In the genomic region with DNA sequence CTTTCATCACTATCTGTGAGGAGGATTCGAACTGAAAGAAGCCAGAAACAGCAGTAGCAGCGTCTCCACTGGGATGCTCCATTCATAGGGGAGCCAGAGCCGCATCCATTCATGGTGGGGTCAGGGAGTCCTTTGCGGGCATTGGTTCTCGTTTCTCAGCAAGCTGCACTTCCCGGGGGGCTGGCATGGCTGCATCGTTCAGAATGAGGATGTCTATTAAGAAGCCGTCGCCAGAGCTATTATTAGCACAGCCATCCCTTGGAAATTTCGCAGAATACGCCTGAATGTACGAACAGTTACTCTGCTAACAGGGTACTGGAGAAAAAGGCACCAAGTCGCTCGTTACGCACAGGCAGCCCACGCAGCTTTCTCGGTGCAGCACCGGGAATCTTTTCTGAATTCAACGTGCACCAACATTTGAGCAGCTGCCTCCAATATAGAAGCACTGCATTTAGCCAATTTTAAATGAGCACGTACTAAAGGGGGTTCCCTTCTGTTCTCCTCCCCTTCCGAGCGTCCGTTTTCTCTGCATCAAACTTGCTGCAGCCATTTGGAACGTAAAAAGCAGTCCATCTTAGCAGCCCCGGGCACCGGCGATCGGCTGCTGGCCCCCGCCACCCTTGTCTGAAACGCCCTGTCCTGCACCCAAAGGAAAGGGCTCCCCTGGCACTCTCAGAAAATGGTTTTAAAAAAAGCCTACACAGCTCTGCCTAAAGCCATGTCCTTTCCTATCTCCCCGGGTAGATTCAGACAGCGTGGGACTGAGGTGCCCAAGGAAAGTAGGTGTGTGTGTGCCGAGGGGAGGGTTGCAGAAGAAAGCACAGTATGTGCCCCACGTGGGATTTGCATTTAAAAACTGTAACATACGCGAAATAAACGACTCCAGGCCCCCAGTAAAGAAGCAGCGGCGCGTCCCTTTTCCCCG, we compare ENCODE assay signal across 7 cellular contexts.
DNase-seq lines count a peak whose midpoint lies in the region; ATAC-seq and TF ChIP-seq lines count a peak whose summit lies in the region.

No MANE protein-coding gene starts in this region.

- no peaks in the 10 kb centered on the region for H3F3A ChIP-seq in GM23338 (replicated peaks; ENCODE audit: low read depth)

- H3K4me3 ChIP-seq in GM23338 (peak overlapping the region; percentile 95), gastroesophageal sphincter (peak overlapping the region; percentile 66 to 70), osteoblast (ENCODE audit: insufficient read depth, low read length) (peak overlapping the region; percentile 73)

- no peaks in the 10 kb centered on the region for H3K9me2 ChIP-seq in GM23338 (ENCODE audit: insufficient read depth)

- no peak for TF ChIP-seq POLR2A in gastroesophageal sphincter (IDR thresholded peaks at IDR 0.05)

- no peaks in the 10 kb centered on the region for H3K36me3 Mint-ChIP-seq in GM23338 (ENCODE audit: low read depth)

- TF ChIP-seq CTCF in GM23338 (conservative IDR thresholded peaks at IDR 0.05; ENCODE audit: low read depth in 2 of 2) (no peak), VCaP (conservative IDR thresholded peaks at IDR 0.05) (no peak), gastroesophageal sphincter (IDR thresholded peaks at IDR 0.05) (no peak), osteoblast (IDR thresholded peaks at IDR 0.05; ENCODE audit: extremely low read depth, low read depth, low read length) (no peak)

- H3K4me2 ChIP-seq in GM23338 (peak overlapping the region; percentile 99), osteoblast (ENCODE audit: insufficient read depth, low read length) (peak overlapping the region; percentile 95)

- H3K27me3 ChIP-seq in GM23338 (ENCODE audit: insufficient read depth): peaks cover 36% of the 10 kb centered on the region
- no peaks in the 10 kb centered on the region for H3K27me3 ChIP-seq in gastroesophageal sphincter
- no peaks in the 10 kb centered on the region for H3K27me3 ChIP-seq in osteoblast (ENCODE audit: insufficient read depth, low read length)

- ATAC-seq in GM23338: peak; percentile 61
- ATAC-seq in gastroesophageal sphincter: peak; percentile 24
- ATAC-seq in HG03432 (IDR thresholded peaks at IDR 0.05; ENCODE audit: unreplicated experiment): no peak

- 7 to 15% methylated on average over 26 to 35 of the region's 41 CpGs for WGBS in gastroesophageal sphincter (ENCODE audit: low coverage in 1 of 2), 2 donors

- H2AFZ ChIP-seq in GM23338 (peak overlapping the region; percentile 97), osteoblast (ENCODE audit: low read length) (peak overlapping the region; percentile 83)

- peaks cover 44% of the 10 kb centered on the region for H3K4me1 Mint-ChIP-seq in GM23338

- H3K4me3 Mint-ChIP-seq in GM23338: peak overlapping the region; percentile 89

- H3K79me2 ChIP-seq in GM23338 (replicated peaks; ENCODE audit: insufficient read depth) (peaks cover 41% of the 10 kb centered on the region), osteoblast (ENCODE audit: insufficient read depth, low read length) (peaks cover 55% of the 10 kb centered on the region)

- H3K4me1 ChIP-seq in GM23338 (ENCODE audit: insufficient read depth): peaks cover 27% of the 10 kb centered on the region
- peaks cover 0 to 52% (median 8%) of the 10 kb centered on the region in 3 donors for H3K4me1 ChIP-seq in gastroesophageal sphincter
- peaks cover 15% of the 10 kb centered on the region for H3K4me1 ChIP-seq in osteoblast (ENCODE audit: insufficient read depth, low read length)

- no peak overlapping the region; the same call in 1 of the 2 replicates for H3K27ac Mint-ChIP-seq in GM23338

- H3K27ac ChIP-seq in GM23338 (ENCODE audit: low read depth) (no peak overlapping the region), VCaP (peak overlapping the region; percentile 61; the same call in 1 of the 2 replicates), gastroesophageal sphincter (peak overlapping the region; percentile 4 to 83 (median 78)), osteoblast (ENCODE audit: low read depth, low read length) (peak overlapping the region; percentile 80)

- H3K36me3 ChIP-seq in GM23338 (ENCODE audit: insufficient read depth): no peaks in the 10 kb centered on the region
- H3K36me3 ChIP-seq in gastroesophageal sphincter: no peaks in the 10 kb centered on the region
- no peaks in the 10 kb centered on the region for H3K36me3 ChIP-seq in osteoblast (ENCODE audit: insufficient read depth, low read length)

- DNase-seq in GM23338 (ENCODE audit: low spot score) (peak; percentile 60), osteoblast (ENCODE audit: insufficient read length, low spot score, missing footprints) (peak; percentile 86), SHP77 (lab: John Stamatoyannopoulos, UW) (no peak), kidney tubule cell (ENCODE audit: low spot score) (no peak)

- H4K20me1 ChIP-seq in GM23338 (replicated peaks; ENCODE audit: insufficient read depth) (no peaks in the 10 kb centered on the region), osteoblast (ENCODE audit: insufficient read depth, low read length) (no peaks in the 10 kb centered on the region)

- H3K9me3 Mint-ChIP-seq in GM23338: no peaks in the 10 kb centered on the region

- H3K27me3 Mint-ChIP-seq in GM23338 (ENCODE audit: insufficient read depth, low read depth, poor library complexity): peaks cover 36% of the 10 kb centered on the region

- TF ChIP-seq EP300 in gastroesophageal sphincter (IDR thresholded peaks at IDR 0.05): no peak

- no peaks in the 10 kb centered on the region for H3K9me3 ChIP-seq in gastroesophageal sphincter
- H3K9me3 ChIP-seq in osteoblast (ENCODE audit: low read depth, low read length): no peaks in the 10 kb centered on the region

TF ChIP-seq in GM23338, 12 proteins besides CTCF, POLR2A, EP300 and RAD21:
- TF ChIP-seq ZNF331 (CRISPR knock-in tag; IDR thresholded peaks at IDR 0.05; ENCODE audit: low read depth): no peak
- TF ChIP-seq, protein P1, sequence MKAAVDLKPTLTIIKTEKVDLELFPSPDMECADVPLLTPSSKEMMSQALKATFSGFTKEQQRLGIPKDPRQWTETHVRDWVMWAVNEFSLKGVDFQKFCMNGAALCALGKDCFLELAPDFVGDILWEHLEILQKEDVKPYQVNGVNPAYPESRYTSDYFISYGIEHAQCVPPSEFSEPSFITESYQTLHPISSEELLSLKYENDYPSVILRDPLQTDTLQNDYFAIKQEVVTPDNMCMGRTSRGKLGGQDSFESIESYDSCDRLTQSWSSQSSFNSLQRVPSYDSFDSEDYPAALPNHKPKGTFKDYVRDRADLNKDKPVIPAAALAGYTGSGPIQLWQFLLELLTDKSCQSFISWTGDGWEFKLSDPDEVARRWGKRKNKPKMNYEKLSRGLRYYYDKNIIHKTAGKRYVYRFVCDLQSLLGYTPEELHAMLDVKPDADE (IDR thresholded peaks at IDR 0.05): no peak
- TF ChIP-seq, protein P2, sequence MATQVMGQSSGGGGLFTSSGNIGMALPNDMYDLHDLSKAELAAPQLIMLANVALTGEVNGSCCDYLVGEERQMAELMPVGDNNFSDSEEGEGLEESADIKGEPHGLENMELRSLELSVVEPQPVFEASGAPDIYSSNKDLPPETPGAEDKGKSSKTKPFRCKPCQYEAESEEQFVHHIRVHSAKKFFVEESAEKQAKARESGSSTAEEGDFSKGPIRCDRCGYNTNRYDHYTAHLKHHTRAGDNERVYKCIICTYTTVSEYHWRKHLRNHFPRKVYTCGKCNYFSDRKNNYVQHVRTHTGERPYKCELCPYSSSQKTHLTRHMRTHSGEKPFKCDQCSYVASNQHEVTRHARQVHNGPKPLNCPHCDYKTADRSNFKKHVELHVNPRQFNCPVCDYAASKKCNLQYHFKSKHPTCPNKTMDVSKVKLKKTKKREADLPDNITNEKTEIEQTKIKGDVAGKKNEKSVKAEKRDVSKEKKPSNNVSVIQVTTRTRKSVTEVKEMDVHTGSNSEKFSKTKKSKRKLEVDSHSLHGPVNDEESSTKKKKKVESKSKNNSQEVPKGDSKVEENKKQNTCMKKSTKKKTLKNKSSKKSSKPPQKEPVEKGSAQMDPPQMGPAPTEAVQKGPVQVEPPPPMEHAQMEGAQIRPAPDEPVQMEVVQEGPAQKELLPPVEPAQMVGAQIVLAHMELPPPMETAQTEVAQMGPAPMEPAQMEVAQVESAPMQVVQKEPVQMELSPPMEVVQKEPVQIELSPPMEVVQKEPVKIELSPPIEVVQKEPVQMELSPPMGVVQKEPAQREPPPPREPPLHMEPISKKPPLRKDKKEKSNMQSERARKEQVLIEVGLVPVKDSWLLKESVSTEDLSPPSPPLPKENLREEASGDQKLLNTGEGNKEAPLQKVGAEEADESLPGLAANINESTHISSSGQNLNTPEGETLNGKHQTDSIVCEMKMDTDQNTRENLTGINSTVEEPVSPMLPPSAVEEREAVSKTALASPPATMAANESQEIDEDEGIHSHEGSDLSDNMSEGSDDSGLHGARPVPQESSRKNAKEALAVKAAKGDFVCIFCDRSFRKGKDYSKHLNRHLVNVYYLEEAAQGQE (IDR thresholded peaks at IDR 0.05; ENCODE audit: unreplicated experiment): no peak
- TF ChIP-seq EZH2 (IDR thresholded peaks at IDR 0.05; ENCODE audit: low read depth, unreplicated experiment): peak; percentile 30
- no peak for TF ChIP-seq CREB1 (CRISPR knock-in tag; IDR thresholded peaks at IDR 0.05; ENCODE audit: low read depth)
- TF ChIP-seq STAT1 (IDR thresholded peaks at IDR 0.05; ENCODE audit: unreplicated experiment): no peak
- TF ChIP-seq ZNF114 (CRISPR knock-in tag; IDR thresholded peaks at IDR 0.05): no peak

Comparison
In these comparisons a context has a peak if more than half of its experiments do, and no peak if none do; other contexts are left out.
1. DNase-seq: peak in GM23338 (single experiment) and osteoblast (single experiment); none in SHP77 (0 of 2) and kidney tubule cell (single experiment).
2. Peak in every context shown above with its lines, with median percentiles within 50 percentile points of each other: H3K4me3 ChIP-seq.